1 cellular context compared by ENCODE assay signal in the genomic region with DNA sequence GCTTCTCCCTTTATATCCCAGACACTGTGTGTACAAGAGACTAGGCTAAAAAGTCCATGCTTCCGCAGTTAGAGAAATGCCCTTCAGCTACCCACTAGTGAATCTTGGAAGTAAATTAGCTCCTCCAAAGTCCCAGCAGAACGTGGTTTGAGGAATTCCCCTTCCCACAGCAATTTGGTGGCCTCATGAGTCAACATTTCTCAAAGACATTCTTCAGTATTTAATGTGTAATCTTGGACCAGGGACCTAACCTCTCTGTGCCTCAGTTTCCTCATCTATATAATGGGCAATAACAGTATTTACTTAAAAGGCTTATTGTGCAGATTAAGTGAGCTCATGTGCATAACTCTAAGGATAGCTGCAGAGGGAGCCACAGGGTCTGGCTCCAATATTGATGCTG.
TF ChIP-seq lines count a peak whose summit lies in the region.

No MANE protein-coding gene starts in this region.

TF ChIP-seq in SK-N-SH, 30 proteins besides CTCF, POLR2A, EP300 and RAD21 (continued from another document):
- TF ChIP-seq, protein P1, sequence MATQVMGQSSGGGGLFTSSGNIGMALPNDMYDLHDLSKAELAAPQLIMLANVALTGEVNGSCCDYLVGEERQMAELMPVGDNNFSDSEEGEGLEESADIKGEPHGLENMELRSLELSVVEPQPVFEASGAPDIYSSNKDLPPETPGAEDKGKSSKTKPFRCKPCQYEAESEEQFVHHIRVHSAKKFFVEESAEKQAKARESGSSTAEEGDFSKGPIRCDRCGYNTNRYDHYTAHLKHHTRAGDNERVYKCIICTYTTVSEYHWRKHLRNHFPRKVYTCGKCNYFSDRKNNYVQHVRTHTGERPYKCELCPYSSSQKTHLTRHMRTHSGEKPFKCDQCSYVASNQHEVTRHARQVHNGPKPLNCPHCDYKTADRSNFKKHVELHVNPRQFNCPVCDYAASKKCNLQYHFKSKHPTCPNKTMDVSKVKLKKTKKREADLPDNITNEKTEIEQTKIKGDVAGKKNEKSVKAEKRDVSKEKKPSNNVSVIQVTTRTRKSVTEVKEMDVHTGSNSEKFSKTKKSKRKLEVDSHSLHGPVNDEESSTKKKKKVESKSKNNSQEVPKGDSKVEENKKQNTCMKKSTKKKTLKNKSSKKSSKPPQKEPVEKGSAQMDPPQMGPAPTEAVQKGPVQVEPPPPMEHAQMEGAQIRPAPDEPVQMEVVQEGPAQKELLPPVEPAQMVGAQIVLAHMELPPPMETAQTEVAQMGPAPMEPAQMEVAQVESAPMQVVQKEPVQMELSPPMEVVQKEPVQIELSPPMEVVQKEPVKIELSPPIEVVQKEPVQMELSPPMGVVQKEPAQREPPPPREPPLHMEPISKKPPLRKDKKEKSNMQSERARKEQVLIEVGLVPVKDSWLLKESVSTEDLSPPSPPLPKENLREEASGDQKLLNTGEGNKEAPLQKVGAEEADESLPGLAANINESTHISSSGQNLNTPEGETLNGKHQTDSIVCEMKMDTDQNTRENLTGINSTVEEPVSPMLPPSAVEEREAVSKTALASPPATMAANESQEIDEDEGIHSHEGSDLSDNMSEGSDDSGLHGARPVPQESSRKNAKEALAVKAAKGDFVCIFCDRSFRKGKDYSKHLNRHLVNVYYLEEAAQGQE (IDR thresholded peaks at IDR 0.05; ENCODE audit: low read depth, low read length) = no peak
- TF ChIP-seq YY1 (IDR thresholded peaks at IDR 0.05; ENCODE audit: low read depth) (no peak), ELF1 (IDR thresholded peaks at IDR 0.05) (no peak), EZH2phosphoT487 (IDR thresholded peaks at IDR 0.05; ENCODE audit: borderline replicate concordance, low read depth) (no peak)
- TF ChIP-seq, protein P2, sequence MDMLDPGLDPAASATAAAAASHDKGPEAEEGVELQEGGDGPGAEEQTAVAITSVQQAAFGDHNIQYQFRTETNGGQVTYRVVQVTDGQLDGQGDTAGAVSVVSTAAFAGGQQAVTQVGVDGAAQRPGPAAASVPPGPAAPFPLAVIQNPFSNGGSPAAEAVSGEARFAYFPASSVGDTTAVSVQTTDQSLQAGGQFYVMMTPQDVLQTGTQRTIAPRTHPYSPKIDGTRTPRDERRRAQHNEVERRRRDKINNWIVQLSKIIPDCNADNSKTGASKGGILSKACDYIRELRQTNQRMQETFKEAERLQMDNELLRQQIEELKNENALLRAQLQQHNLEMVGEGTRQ (IDR thresholded peaks at IDR 0.05; ENCODE audit: borderline replicate concordance, low read depth, low read length) = no peak
